8 cellular contexts compared by ENCODE assay signal in genomic region chr19:15473821-15474220, GRCh38. TPM values are rescaled to one million over a fixed set of nuclear protein-coding genes. Genes with fewer than 3 reads are reported as not detected.
"Had no signal": no experiment of that assay in that cellular context is flagged by ENCODE, and none has a peak within 500 bp of the region (broad histone marks: within the 10 kb centered on the region; RNA-seq: fewer than 3 reads in every experiment).

No MANE protein-coding gene starts in this region.

RNA-seq across cellular contexts. Expression of gene PGLYRP2, which starts 5.5 kb away (rescaled TPM):
- total RNA-seq: K562, NCI-H460, PC-9, Peyer's patch, Right ventricle myocardium inferior, RPMI7951, SJCRH30 had no signal
- polyA plus RNA-seq: IgD-negative memory B cell, K562 had no signal

RNA-seq across cellular contexts. Expression of gene RASAL3, which starts 9.5 kb away (rescaled TPM):
- total RNA-seq: NCI-H460, PC-9 had no signal

RNA-seq across cellular contexts. Expression of gene CYP4F22, which starts 34.5 kb away (rescaled TPM):
- total RNA-seq: K562, NCI-H460, PC-9, Peyer's patch, Right ventricle myocardium inferior, RPMI7951, SJCRH30 had no signal
- polyA plus RNA-seq: IgD-negative memory B cell, K562 had no signal
